Comparison of ENCODE assay signal across 1 cellular context in the genomic region with DNA sequence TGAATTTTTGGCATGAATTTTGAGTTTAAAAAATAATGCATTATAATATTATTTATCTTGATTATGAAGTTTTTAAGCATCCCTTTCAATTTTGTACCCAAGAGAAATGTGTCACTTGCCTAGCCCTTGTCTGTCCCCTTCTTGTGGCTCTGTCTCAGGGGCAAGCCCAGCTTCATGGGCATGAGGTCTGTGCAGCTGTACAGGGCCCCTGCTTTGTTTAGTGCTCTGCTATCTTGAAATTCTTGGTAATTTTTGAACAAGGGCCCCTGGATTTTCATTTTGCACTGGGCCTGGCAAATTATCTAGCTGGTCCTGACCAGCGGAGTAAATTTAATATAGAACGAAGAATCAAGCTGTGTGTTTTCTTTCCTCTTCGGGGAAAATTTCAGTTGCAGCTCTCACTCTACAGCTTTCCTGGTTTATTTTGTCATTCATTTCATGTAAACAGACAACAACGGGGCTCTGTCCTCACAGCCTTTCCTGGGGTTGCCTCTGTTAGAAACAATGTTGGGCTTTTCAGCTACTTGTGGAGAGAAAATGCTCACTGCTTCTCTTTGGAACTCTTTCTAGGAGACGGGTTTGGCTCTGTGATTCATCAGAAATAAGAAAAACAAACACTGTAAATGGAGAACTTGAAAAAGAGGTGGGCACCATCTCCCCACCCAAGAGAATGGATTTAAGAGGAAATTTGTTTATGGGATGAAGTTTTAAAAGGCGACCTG.
A peak's percentile ranks its signal among the peaks of the same experiment; 100 is the strongest.
TF ChIP-seq lines count a peak whose summit lies in the region.

No MANE protein-coding gene starts in this region.

TF ChIP-seq in HEK293, 187 proteins besides CTCF, POLR2A, EP300 and RAD21:
- no peak for TF ChIP-seq ZNF132 (tag by site-specific recombination; IDR thresholded peaks at IDR 0.05; ENCODE audit: borderline replicate concordance)
- no peak for TF ChIP-seq ZBTB8A (tag by site-specific recombination; IDR thresholded peaks at IDR 0.05)
- TF ChIP-seq ZNF670 (tag by site-specific recombination; IDR thresholded peaks at IDR 0.05; ENCODE audit: low read depth) = no peak
- TF ChIP-seq, protein P1, sequence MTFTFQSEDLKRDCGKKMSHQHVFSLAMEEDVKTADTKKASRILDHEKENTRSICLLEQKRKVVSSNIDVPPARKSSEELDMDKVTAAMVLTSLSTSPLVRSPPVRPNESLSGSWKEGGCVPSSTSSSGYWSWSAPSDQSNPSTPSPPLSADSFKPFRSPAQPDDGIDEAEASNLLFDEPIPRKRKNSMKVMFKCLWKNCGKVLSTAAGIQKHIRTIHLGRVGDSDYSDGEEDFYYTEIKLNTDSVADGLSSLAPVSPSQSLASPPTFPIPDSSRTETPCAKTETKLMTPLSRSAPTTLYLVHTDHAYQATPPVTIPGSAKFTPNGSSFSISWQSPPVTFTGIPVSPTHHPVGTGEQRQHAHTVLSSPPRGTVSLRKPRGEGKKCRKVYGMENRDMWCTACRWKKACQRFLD (tag by site-specific recombination; IDR thresholded peaks at IDR 0.05) = no peak
- TF ChIP-seq HOXD13 (CRISPR knock-in tag; IDR thresholded peaks at IDR 0.05; ENCODE audit: borderline replicate concordance) = no peak
- TF ChIP-seq, protein P2, sequence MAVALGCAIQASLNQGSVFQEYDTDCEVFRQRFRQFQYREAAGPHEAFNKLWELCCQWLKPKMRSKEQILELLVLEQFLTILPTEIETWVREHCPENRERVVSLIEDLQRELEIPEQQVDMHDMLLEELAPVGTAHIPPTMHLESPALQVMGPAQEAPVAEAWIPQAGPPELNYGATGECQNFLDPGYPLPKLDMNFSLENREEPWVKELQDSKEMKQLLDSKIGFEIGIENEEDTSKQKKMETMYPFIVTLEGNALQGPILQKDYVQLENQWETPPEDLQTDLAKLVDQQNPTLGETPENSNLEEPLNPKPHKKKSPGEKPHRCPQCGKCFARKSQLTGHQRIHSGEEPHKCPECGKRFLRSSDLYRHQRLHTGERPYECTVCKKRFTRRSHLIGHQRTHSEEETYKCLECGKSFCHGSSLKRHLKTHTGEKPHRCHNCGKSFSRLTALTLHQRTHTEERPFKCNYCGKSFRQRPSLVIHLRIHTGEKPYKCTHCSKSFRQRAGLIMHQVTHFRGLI (tag by site-specific recombination; IDR thresholded peaks at IDR 0.05) = peak; percentile 83; the same call in 1 of the 2 replicates
- TF ChIP-seq ZNF76 (tag by site-specific recombination; IDR thresholded peaks at IDR 0.05; ENCODE audit: borderline replicate concordance, low read depth) = no peak
- TF ChIP-seq, protein P3, sequence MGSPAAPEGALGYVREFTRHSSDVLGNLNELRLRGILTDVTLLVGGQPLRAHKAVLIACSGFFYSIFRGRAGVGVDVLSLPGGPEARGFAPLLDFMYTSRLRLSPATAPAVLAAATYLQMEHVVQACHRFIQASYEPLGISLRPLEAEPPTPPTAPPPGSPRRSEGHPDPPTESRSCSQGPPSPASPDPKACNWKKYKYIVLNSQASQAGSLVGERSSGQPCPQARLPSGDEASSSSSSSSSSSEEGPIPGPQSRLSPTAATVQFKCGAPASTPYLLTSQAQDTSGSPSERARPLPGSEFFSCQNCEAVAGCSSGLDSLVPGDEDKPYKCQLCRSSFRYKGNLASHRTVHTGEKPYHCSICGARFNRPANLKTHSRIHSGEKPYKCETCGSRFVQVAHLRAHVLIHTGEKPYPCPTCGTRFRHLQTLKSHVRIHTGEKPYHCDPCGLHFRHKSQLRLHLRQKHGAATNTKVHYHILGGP (tag by site-specific recombination; IDR thresholded peaks at IDR 0.05) = peak; percentile 18; the same call in 1 of the 2 replicates
